ENCODE assay signal across 1 cellular context in the genomic region with DNA sequence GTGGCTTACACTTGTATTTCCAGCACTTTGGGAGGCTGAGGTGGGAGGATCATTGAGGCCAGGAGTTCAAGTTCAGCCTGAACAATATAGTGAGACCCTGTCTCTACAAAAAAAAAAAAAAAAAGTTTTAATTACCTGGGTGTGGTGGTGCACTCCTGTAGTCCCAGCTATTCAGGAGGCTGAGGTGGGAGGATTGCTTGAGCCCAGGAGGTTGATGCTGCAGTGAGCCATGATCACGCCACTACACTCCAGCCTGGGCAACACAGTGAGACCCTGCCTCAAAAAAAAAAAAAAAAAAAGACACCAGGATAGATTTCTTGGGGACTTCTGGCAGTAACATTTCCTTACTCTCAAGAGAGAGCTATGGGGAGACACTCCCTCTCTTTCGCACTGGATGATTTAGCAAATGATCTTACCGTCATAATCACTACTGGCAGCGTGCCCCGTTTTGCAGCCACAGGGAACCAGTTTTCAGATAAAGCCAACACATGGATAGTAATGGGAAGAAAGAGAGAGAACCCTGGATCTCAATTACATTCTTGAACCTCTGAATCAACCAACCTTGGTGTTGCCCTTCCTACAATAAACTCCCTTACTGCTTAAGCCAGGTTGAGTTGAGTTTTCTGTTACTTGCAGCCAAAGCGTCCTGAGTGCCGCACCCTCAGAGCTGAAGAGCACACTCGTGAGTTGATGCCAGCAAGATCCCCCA.
TF ChIP-seq lines count a peak whose summit lies in the region.

No MANE protein-coding gene starts in this region.

TF ChIP-seq in K562, 482 proteins besides CTCF, POLR2A, EP300 and RAD21 (continued from another document):
- TF ChIP-seq, protein P1, sequence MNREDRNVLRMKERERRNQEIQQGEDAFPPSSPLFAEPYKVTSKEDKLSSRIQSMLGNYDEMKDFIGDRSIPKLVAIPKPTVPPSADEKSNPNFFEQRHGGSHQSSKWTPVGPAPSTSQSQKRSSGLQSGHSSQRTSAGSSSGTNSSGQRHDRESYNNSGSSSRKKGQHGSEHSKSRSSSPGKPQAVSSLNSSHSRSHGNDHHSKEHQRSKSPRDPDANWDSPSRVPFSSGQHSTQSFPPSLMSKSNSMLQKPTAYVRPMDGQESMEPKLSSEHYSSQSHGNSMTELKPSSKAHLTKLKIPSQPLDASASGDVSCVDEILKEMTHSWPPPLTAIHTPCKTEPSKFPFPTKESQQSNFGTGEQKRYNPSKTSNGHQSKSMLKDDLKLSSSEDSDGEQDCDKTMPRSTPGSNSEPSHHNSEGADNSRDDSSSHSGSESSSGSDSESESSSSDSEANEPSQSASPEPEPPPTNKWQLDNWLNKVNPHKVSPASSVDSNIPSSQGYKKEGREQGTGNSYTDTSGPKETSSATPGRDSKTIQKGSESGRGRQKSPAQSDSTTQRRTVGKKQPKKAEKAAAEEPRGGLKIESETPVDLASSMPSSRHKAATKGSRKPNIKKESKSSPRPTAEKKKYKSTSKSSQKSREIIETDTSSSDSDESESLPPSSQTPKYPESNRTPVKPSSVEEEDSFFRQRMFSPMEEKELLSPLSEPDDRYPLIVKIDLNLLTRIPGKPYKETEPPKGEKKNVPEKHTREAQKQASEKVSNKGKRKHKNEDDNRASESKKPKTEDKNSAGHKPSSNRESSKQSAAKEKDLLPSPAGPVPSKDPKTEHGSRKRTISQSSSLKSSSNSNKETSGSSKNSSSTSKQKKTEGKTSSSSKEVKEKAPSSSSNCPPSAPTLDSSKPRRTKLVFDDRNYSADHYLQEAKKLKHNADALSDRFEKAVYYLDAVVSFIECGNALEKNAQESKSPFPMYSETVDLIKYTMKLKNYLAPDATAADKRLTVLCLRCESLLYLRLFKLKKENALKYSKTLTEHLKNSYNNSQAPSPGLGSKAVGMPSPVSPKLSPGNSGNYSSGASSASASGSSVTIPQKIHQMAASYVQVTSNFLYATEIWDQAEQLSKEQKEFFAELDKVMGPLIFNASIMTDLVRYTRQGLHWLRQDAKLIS (CRISPR knock-in tag; IDR thresholded peaks at IDR 0.05): 0 out of 2 replicates have a peak, but pooled peaks have one; percentile 29
- no peak for TF ChIP-seq RBFOX2 (IDR thresholded peaks at IDR 0.05; ENCODE audit: low read depth, low read length)
- TF ChIP-seq PHB2 (IDR thresholded peaks at IDR 0.05; ENCODE audit: low read depth): no peak
- no peak for TF ChIP-seq TCF7L2 (IDR thresholded peaks at IDR 0.05; ENCODE audit: low read depth, low read length)
- no peak for TF ChIP-seq ETV5 (CRISPR knock-in tag; IDR thresholded peaks at IDR 0.05; ENCODE audit: low read depth)
- TF ChIP-seq KDM1A (IDR thresholded peaks at IDR 0.05): 0 out of 4 replicates have a peak, but pooled peaks of 1 of the 2 experiments have one; percentile 27
- TF ChIP-seq MAFG (tag; conservative IDR thresholded peaks at IDR 0.05): 0 out of 2 replicates have a peak, but pooled peaks have one; percentile 16
- TF ChIP-seq, protein P2, sequence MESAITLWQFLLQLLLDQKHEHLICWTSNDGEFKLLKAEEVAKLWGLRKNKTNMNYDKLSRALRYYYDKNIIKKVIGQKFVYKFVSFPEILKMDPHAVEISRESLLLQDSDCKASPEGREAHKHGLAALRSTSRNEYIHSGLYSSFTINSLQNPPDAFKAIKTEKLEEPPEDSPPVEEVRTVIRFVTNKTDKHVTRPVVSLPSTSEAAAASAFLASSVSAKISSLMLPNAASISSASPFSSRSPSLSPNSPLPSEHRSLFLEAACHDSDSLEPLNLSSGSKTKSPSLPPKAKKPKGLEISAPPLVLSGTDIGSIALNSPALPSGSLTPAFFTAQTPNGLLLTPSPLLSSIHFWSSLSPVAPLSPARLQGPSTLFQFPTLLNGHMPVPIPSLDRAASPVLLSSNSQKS (CRISPR knock-in tag; IDR thresholded peaks at IDR 0.05): no peak
- TF ChIP-seq ETV1 (tag; conservative IDR thresholded peaks at IDR 0.05; ENCODE audit: low read depth): no peak
- peak; percentile 57 for TF ChIP-seq NFIC (IDR thresholded peaks at IDR 0.05)
